ENCODE assay signal across 27 cellular contexts in the genomic region with DNA sequence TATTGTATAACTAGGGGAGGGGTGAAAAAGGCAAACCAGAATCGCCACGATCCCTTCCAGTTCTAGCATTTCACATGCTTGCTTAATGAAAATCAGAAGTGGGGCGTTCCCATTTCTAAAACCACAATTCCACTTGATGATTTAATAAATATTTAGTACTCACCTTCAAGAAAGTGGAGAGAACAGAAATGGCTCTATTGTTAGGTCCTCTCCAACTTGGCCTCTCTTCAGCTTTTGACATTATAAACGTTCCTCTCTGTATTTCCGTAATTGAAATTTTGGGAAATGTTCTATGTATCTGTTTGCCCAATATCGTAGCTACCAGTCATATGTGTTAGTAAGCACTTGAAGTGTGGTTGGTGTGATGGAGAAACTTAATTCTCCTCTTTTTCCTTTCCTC.
"Had no signal": no experiment of that assay in that cellular context is flagged by ENCODE, and none has a peak within 500 bp of the region (broad histone marks: within the 10 kb centered on the region; RNA-seq: fewer than 3 reads in every experiment).

No MANE protein-coding gene starts in this region.

- H3K4me3 Mint-ChIP-seq: stimulated activated effector memory CD8-positive, alpha-beta T cell treated with anti-CD3 and anti-CD28 coated beads, Interleukin-12 subunit alpha, Interleukin-12 subunit beta, amount 100 ng/mL, for 72 hours; stimulated activated memory B cell treated with anti-CD40 and anti-IgM and Interleukin-4, amounts not matched to agents 10 μg/mL and 1 μg/mL and 100 μg/mL, for 72 hours; stimulated activated naive B cell treated with anti-CD40 and anti-IgM and Interleukin-4, amounts not matched to agents 10 μg/mL and 1 μg/mL and 100 μg/mL, for 72 hours; stimulated activated naive CD8-positive, alpha-beta T cell treated with anti-CD3 and anti-CD28 coated beads, Interleukin-15, amount 100 ng/mL, for 72 hours; stimulated activated naive CD8-positive, alpha-beta T cell treated with anti-CD3 and anti-CD28 coated beads, Interleukin-15, Interleukin-2, amounts not matched to agents 100 ng/mL and 50 ng/mL, for 24 hours had no signal

- H3K9me3 Mint-ChIP-seq: stimulated activated memory B cell treated with anti-CD40 and anti-IgM and Interleukin-4, amounts not matched to agents 10 μg/mL and 1 μg/mL and 100 μg/mL, for 72 hours; stimulated activated naive B cell treated with anti-CD40 and anti-IgM and Interleukin-4, amounts not matched to agents 10 μg/mL and 1 μg/mL and 100 μg/mL, for 72 hours had no signal

- DNase-seq: stimulated activated CD4-positive, alpha-beta T cell treated with anti-CD3 and anti-CD28 coated beads, Interleukin-2, amount 100 ng/mL, for 24 hours; stimulated activated CD4-positive, alpha-beta T cell treated with anti-CD3 and anti-CD28 coated beads, Interleukin-2, amount 100 ng/mL, for 48 hours; stimulated activated CD4-positive, alpha-beta T cell treated with anti-CD3 and anti-CD28 coated beads, Interleukin-4, amount 100 ng/mL, for 1 hour; stimulated activated CD4-positive, alpha-beta T cell treated with anti-CD3 and anti-CD28 coated beads, Interleukin-4, amount 100 ng/mL, for 24 hours; stimulated activated CD4-positive, alpha-beta T cell treated with anti-CD3 and anti-CD28 coated beads, Interleukin-4, amount 100 ng/mL, for 4 hours; stimulated activated CD8-positive, alpha-beta memory T cell treated with anti-CD3 and anti-CD28 coated beads, Interleukin-4, amount 100 ng/mL, for 48 hours; stimulated activated naive B cell treated with anti-CD40 and anti-IgM and Interleukin-4, amounts not matched to agents 10 μg/mL and 1 μg/mL and 100 μg/mL, for 72 hours; stimulated activated naive CD4-positive, alpha-beta T cell; stimulated activated naive CD4-positive, alpha-beta T cell treated with Interleukin-2 at 50 U/mL for 16 hours; stimulated activated naive CD8-positive, alpha-beta T cell treated with anti-CD3 and anti-CD28 coated beads, Interleukin-15, amount 100 ng/mL, for 72 hours; stimulated activated naive CD8-positive, alpha-beta T cell treated with anti-CD3 and anti-CD28 coated beads, Interleukin-15, Interleukin-2, amounts not matched to agents 100 U/mL and 50 U/mL, for 24 hours; stomach; substantia nigra; testis; thyroid gland; tibial artery; transverse colon; trophoblast cell; uterus had no signal

- H3K27ac Mint-ChIP-seq: stimulated activated effector memory CD8-positive, alpha-beta T cell treated with anti-CD3 and anti-CD28 coated beads, Interleukin-12 subunit alpha, Interleukin-12 subunit beta, amount 100 ng/mL, for 72 hours; stimulated activated memory B cell treated with anti-CD40 and anti-IgM and Interleukin-4, amounts not matched to agents 10 μg/mL and 1 μg/mL and 100 μg/mL, for 72 hours; stimulated activated naive B cell treated with anti-CD40 and anti-IgM and Interleukin-4, amounts not matched to agents 10 μg/mL and 1 μg/mL and 100 μg/mL, for 72 hours; stimulated activated naive CD8-positive, alpha-beta T cell treated with anti-CD3 and anti-CD28 coated beads, Interleukin-15, Interleukin-2, amounts not matched to agents 100 ng/mL and 50 ng/mL, for 24 hours had no signal

- H3K9me3 ChIP-seq: stomach, suprapubic skin, testis, thoracic aorta, thyroid gland, tibial artery, tibial nerve, transverse colon, upper lobe of left lung, uterus, vagina had no signal

- H3K36me3 Mint-ChIP-seq: stimulated activated effector memory CD8-positive, alpha-beta T cell treated with anti-CD3 and anti-CD28 coated beads, Interleukin-12 subunit alpha, Interleukin-12 subunit beta, amount 100 ng/mL, for 72 hours; stimulated activated memory B cell treated with anti-CD40 and anti-IgM and Interleukin-4, amounts not matched to agents 10 μg/mL and 1 μg/mL and 100 μg/mL, for 72 hours; stimulated activated naive B cell treated with anti-CD40 and anti-IgM and Interleukin-4, amounts not matched to agents 10 μg/mL and 1 μg/mL and 100 μg/mL, for 72 hours had no signal

- H3K4me3 ChIP-seq: stomach, suprapubic skin, testis, thoracic aorta, thyroid gland, tibial artery, tibial nerve, transverse colon, upper lobe of left lung, uterus, vagina had no signal

- H3K27ac ChIP-seq: stomach, suprapubic skin, testis, thoracic aorta, thyroid gland, tibial artery, tibial nerve, transverse colon, upper lobe of left lung, uterus, vagina had no signal

- H3K4me1 Mint-ChIP-seq: stimulated activated effector memory CD8-positive, alpha-beta T cell treated with anti-CD3 and anti-CD28 coated beads, Interleukin-12 subunit alpha, Interleukin-12 subunit beta, amount 100 ng/mL, for 72 hours; stimulated activated memory B cell treated with anti-CD40 and anti-IgM and Interleukin-4, amounts not matched to agents 10 μg/mL and 1 μg/mL and 100 μg/mL, for 72 hours; stimulated activated naive B cell treated with anti-CD40 and anti-IgM and Interleukin-4, amounts not matched to agents 10 μg/mL and 1 μg/mL and 100 μg/mL, for 72 hours; stimulated activated naive CD8-positive, alpha-beta T cell treated with anti-CD3 and anti-CD28 coated beads, Interleukin-15, amount 100 ng/mL, for 72 hours had no signal

- H3K4me1 ChIP-seq: suprapubic skin, testis, thyroid gland, tibial artery, tibial nerve, transverse colon, upper lobe of left lung, uterus, vagina had no signal

- H3K36me3 ChIP-seq: stomach, suprapubic skin, thoracic aorta, thyroid gland, tibial artery, tibial nerve, transverse colon, upper lobe of left lung, uterus, vagina had no signal

- H3K27me3 Mint-ChIP-seq: stimulated activated naive CD8-positive, alpha-beta T cell treated with anti-CD3 and anti-CD28 coated beads, Interleukin-15, amount 100 ng/mL, for 72 hours; stimulated activated naive CD8-positive, alpha-beta T cell treated with anti-CD3 and anti-CD28 coated beads, Interleukin-15, Interleukin-2, amounts not matched to agents 100 ng/mL and 50 ng/mL, for 24 hours had no signal

- H3K27me3 ChIP-seq: stomach, suprapubic skin, testis, thyroid gland, tibial artery, tibial nerve, transverse colon, upper lobe of left lung, uterus, vagina had no signal

- ATAC-seq: stimulated activated effector memory CD8-positive, alpha-beta T cell treated with anti-CD3 and anti-CD28 coated beads, Interleukin-12 subunit alpha, Interleukin-12 subunit beta, amount 100 ng/mL, for 72 hours; stimulated activated memory B cell treated with anti-CD40 and anti-IgM and Interleukin-4, amounts not matched to agents 10 μg/mL and 1 μg/mL and 100 μg/mL, for 72 hours; stimulated activated naive B cell treated with anti-CD40 and anti-IgM and Interleukin-4, amounts not matched to agents 10 μg/mL and 1 μg/mL and 100 μg/mL, for 72 hours; stimulated activated naive CD8-positive, alpha-beta T cell treated with anti-CD3 and anti-CD28 coated beads, Interleukin-15, amount 100 ng/mL, for 72 hours; stimulated activated naive CD8-positive, alpha-beta T cell treated with anti-CD3 and anti-CD28 coated beads, Interleukin-15, Interleukin-2, amounts not matched to agents 100 U/mL and 50 U/mL, for 24 hours had no signal
